In genomic region chr9:130693426-130694191, GRCh38 we compare ENCODE assay signal across 1 cellular context.
TF ChIP-seq lines count a peak whose summit lies in the region.

A gene with protein sequence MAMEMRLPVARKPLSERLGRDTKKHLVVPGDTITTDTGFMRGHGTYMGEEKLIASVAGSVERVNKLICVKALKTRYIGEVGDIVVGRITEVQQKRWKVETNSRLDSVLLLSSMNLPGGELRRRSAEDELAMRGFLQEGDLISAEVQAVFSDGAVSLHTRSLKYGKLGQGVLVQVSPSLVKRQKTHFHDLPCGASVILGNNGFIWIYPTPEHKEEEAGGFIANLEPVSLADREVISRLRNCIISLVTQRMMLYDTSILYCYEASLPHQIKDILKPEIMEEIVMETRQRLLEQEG (plus strand): TSS chr9:130693780. CDS start chr9:130693792, 12 bp downstream.

TF ChIP-seq in HepG2, 621 proteins besides CTCF, POLR2A, EP300 and RAD21 (continued from another document and continues in another):
- TF ChIP-seq REL (CRISPR knock-in tag; conservative IDR thresholded peaks at IDR 0.05) (no peak), REXO4 (CRISPR knock-in tag; IDR thresholded peaks at IDR 0.05; ENCODE audit: borderline replicate concordance) (peak; percentile 23; the same call in 1 of the 2 replicates), NR2C2 (CRISPR knock-in tag; IDR thresholded peaks at IDR 0.05; ENCODE audit: borderline replicate concordance) (peak; percentile 47; the same call in 1 of the 2 replicates), ZNF256 (CRISPR knock-in tag; conservative IDR thresholded peaks at IDR 0.05) (peak; percentile 91), ZFY (CRISPR knock-in tag; IDR thresholded peaks at IDR 0.05) (peak; percentile 97), NR2F6 (IDR thresholded peaks at IDR 0.05) (no peak), NR2F6 (CRISPR knock-in tag; IDR thresholded peaks at IDR 0.05) (no peak), IRX3 (CRISPR knock-in tag; IDR thresholded peaks at IDR 0.05; ENCODE audit: borderline replicate concordance, low read depth) (no peak), SOX13 (IDR thresholded peaks at IDR 0.05) (no peak), SOX13 (CRISPR knock-in tag; conservative IDR thresholded peaks at IDR 0.05 in 1 of 2, IDR thresholded peaks at IDR 0.05 in 1 of 2) (peak in 1 of 2 experiments; percentile 3; a peak in 1 of 4 replicates), ZKSCAN5 (CRISPR knock-in tag; IDR thresholded peaks at IDR 0.05) (no peak), GLI4 (CRISPR knock-in tag; IDR thresholded peaks at IDR 0.05; ENCODE audit: borderline replicate concordance) (no peak; the same call in 1 of the 2 replicates), DNMT1 (CRISPR knock-in tag; IDR thresholded peaks at IDR 0.05) (no peak), HNRNPUL1 (IDR thresholded peaks at IDR 0.05; ENCODE audit: low read depth, low read length) (no peak), CHD2 (IDR thresholded peaks at IDR 0.05; ENCODE audit: low read depth, low read length) (no peak), ZNF597 (CRISPR knock-in tag; IDR thresholded peaks at IDR 0.05) (0 out of 2 replicates have a peak, but pooled peaks have one; percentile 68), IRF1 (CRISPR knock-in tag; IDR thresholded peaks at IDR 0.05; ENCODE audit: low read depth) (0 out of 2 replicates have a peak, but pooled peaks have one; percentile 51), ZIK1 (CRISPR knock-in tag; IDR thresholded peaks at IDR 0.05; ENCODE audit: borderline replicate concordance, low read depth) (peak; percentile 75; the same call in 1 of the 2 replicates), ATF7 (IDR thresholded peaks at IDR 0.05) (no peak), ATF7 (CRISPR knock-in tag; IDR thresholded peaks at IDR 0.05) (no peak), EEA1 (CRISPR knock-in tag; IDR thresholded peaks at IDR 0.05; ENCODE audit: borderline replicate concordance) (peak; percentile 81; the same call in 1 of the 2 replicates), GATAD1 (CRISPR knock-in tag; IDR thresholded peaks at IDR 0.05) (peak; percentile 92), ZNF605 (CRISPR knock-in tag; IDR thresholded peaks at IDR 0.05) (peak; percentile 14; the same call in 1 of the 2 replicates), SETDB1 (CRISPR knock-in tag; IDR thresholded peaks at IDR 0.05; ENCODE audit: borderline replicate concordance) (no peak), TMF1 (CRISPR knock-in tag; IDR thresholded peaks at IDR 0.05; ENCODE audit: low read depth) (peak; percentile 39; the same call in 1 of the 2 replicates), SIN3B (IDR thresholded peaks at IDR 0.05; ENCODE audit: low read length) (no peak; the same call in 1 of the 2 replicates), ZNF350 (CRISPR knock-in tag; IDR thresholded peaks at IDR 0.05; ENCODE audit: borderline replicate concordance, low read depth) (peak; percentile 74; the same call in 1 of the 2 replicates), POLR2G (IDR thresholded peaks at IDR 0.05; ENCODE audit: low read depth, low read length) (peak; percentile 93), ZNF670 (CRISPR knock-in tag; IDR thresholded peaks at IDR 0.05; ENCODE audit: borderline replicate concordance) (0 out of 2 replicates have a peak, but pooled peaks have one; percentile 72), HINFP (CRISPR knock-in tag; IDR thresholded peaks at IDR 0.05; ENCODE audit: low read depth) (peak; percentile 80; the same call in 1 of the 2 replicates), ZNF678 (CRISPR knock-in tag; IDR thresholded peaks at IDR 0.05) (0 out of 2 replicates have a peak, but pooled peaks have one; percentile 35), GPN1 (CRISPR knock-in tag; IDR thresholded peaks at IDR 0.05; ENCODE audit: borderline replicate concordance) (no peak), POLR2AphosphoS2 (IDR thresholded peaks at IDR 0.05; ENCODE audit: low read depth, low read length) (no peak), ZNF432 (CRISPR knock-in tag; IDR thresholded peaks at IDR 0.05; ENCODE audit: borderline replicate concordance) (no peak), CHCHD3 (CRISPR knock-in tag; IDR thresholded peaks at IDR 0.05) (no peak), RXRA (CRISPR knock-in tag; IDR thresholded peaks at IDR 0.05) (peak; percentile 12; the same call in 1 of the 2 replicates), HHEX (CRISPR knock-in tag; IDR thresholded peaks at IDR 0.05) (0 out of 2 replicates have a peak, but pooled peaks have one; percentile 8), SRY (CRISPR knock-in tag; IDR thresholded peaks at IDR 0.05) (no peak), ZNF101 (CRISPR knock-in tag; IDR thresholded peaks at IDR 0.05; ENCODE audit: borderline replicate concordance, low read depth) (no peak), ZNF772 (CRISPR knock-in tag; IDR thresholded peaks at IDR 0.05) (no peak), ZNF430 (CRISPR knock-in tag; IDR thresholded peaks at IDR 0.05) (no peak; the same call in 1 of the 2 replicates), NR2F2 (IDR thresholded peaks at IDR 0.05; ENCODE audit: borderline replicate concordance, low read depth) (no peak)
- TF ChIP-seq, protein P1, sequence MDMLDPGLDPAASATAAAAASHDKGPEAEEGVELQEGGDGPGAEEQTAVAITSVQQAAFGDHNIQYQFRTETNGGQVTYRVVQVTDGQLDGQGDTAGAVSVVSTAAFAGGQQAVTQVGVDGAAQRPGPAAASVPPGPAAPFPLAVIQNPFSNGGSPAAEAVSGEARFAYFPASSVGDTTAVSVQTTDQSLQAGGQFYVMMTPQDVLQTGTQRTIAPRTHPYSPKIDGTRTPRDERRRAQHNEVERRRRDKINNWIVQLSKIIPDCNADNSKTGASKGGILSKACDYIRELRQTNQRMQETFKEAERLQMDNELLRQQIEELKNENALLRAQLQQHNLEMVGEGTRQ (IDR thresholded peaks at IDR 0.05; ENCODE audit: low read depth, low read length): no peak
- TF ChIP-seq, protein P1 (CRISPR knock-in tag; IDR thresholded peaks at IDR 0.05; ENCODE audit: borderline replicate concordance): no peak
- TF ChIP-seq, protein P2, sequence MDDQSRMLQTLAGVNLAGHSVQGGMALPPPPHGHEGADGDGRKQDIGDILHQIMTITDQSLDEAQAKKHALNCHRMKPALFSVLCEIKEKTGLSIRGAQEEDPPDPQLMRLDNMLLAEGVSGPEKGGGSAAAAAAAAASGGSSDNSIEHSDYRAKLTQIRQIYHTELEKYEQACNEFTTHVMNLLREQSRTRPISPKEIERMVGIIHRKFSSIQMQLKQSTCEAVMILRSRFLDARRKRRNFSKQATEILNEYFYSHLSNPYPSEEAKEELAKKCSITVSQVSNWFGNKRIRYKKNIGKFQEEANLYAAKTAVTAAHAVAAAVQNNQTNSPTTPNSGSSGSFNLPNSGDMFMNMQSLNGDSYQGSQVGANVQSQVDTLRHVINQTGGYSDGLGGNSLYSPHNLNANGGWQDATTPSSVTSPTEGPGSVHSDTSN (CRISPR knock-in tag; IDR thresholded peaks at IDR 0.05; ENCODE audit: borderline replicate concordance): 0 out of 2 replicates have a peak, but pooled peaks have one; percentile 65
- TF ChIP-seq, protein P3, sequence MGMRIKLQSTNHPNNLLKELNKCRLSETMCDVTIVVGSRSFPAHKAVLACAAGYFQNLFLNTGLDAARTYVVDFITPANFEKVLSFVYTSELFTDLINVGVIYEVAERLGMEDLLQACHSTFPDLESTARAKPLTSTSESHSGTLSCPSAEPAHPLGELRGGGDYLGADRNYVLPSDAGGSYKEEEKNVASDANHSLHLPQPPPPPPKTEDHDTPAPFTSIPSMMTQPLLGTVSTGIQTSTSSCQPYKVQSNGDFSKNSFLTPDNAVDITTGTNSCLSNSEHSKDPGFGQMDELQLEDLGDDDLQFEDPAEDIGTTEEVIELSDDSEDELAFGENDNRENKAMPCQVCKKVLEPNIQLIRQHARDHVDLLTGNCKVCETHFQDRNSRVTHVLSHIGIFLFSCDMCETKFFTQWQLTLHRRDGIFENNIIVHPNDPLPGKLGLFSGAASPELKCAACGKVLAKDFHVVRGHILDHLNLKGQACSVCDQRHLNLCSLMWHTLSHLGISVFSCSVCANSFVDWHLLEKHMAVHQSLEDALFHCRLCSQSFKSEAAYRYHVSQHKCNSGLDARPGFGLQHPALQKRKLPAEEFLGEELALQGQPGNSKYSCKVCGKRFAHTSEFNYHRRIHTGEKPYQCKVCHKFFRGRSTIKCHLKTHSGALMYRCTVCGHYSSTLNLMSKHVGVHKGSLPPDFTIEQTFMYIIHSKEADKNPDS (CRISPR knock-in tag; IDR thresholded peaks at IDR 0.05): 0 out of 2 replicates have a peak, but pooled peaks have one; percentile 30
- TF ChIP-seq, protein P4, sequence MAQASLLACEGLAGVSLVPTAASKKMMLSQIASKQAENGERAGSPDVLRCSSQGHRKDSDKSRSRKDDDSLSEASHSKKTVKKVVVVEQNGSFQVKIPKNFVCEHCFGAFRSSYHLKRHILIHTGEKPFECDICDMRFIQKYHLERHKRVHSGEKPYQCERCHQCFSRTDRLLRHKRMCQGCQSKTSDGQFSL (CRISPR knock-in tag; IDR thresholded peaks at IDR 0.05): no peak
- TF ChIP-seq, protein P5, sequence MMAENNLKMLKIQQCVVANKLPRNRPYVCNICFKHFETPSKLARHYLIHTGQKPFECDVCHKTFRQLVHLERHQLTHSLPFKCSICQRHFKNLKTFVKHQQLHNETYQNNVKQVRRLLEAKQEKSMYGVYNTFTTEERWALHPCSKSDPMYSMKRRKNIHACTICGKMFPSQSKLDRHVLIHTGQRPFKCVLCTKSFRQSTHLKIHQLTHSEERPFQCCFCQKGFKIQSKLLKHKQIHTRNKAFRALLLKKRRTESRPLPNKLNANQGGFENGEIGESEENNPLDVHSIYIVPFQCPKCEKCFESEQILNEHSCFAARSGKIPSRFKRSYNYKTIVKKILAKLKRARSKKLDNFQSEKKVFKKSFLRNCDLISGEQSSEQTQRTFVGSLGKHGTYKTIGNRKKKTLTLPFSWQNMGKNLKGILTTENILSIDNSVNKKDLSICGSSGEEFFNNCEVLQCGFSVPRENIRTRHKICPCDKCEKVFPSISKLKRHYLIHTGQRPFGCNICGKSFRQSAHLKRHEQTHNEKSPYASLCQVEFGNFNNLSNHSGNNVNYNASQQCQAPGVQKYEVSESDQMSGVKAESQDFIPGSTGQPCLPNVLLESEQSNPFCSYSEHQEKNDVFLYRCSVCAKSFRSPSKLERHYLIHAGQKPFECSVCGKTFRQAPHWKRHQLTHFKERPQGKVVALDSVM (CRISPR knock-in tag; IDR thresholded peaks at IDR 0.05): 0 out of 2 replicates have a peak, but pooled peaks have one; percentile 13
- TF ChIP-seq, protein P6, sequence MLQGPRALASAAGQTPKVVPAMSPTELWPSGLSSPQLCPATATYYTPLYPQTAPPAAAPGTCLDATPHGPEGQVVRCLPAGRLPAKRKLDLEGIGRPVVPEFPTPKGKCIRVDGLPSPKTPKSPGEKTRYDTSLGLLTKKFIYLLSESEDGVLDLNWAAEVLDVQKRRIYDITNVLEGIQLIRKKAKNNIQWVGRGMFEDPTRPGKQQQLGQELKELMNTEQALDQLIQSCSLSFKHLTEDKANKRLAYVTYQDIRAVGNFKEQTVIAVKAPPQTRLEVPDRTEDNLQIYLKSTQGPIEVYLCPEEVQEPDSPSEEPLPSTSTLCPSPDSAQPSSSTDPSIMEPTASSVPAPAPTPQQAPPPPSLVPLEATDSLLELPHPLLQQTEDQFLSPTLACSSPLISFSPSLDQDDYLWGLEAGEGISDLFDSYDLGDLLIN (CRISPR knock-in tag; IDR thresholded peaks at IDR 0.05; ENCODE audit: borderline replicate concordance): peak; percentile 69; the same call in 1 of the 2 replicates
- TF ChIP-seq, protein P7, sequence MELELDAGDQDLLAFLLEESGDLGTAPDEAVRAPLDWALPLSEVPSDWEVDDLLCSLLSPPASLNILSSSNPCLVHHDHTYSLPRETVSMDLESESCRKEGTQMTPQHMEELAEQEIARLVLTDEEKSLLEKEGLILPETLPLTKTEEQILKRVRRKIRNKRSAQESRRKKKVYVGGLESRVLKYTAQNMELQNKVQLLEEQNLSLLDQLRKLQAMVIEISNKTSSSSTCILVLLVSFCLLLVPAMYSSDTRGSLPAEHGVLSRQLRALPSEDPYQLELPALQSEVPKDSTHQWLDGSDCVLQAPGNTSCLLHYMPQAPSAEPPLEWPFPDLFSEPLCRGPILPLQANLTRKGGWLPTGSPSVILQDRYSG (CRISPR knock-in tag; IDR thresholded peaks at IDR 0.05): 0 out of 2 replicates have a peak, but pooled peaks have one; percentile 72
- TF ChIP-seq, protein P8, sequence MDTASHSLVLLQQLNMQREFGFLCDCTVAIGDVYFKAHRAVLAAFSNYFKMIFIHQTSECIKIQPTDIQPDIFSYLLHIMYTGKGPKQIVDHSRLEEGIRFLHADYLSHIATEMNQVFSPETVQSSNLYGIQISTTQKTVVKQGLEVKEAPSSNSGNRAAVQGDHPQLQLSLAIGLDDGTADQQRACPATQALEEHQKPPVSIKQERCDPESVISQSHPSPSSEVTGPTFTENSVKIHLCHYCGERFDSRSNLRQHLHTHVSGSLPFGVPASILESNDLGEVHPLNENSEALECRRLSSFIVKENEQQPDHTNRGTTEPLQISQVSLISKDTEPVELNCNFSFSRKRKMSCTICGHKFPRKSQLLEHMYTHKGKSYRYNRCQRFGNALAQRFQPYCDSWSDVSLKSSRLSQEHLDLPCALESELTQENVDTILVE (CRISPR knock-in tag; IDR thresholded peaks at IDR 0.05): no peak; the same call in 1 of the 2 replicates
